ENCODE assay signal across 19 cellular contexts in the genomic region with DNA sequence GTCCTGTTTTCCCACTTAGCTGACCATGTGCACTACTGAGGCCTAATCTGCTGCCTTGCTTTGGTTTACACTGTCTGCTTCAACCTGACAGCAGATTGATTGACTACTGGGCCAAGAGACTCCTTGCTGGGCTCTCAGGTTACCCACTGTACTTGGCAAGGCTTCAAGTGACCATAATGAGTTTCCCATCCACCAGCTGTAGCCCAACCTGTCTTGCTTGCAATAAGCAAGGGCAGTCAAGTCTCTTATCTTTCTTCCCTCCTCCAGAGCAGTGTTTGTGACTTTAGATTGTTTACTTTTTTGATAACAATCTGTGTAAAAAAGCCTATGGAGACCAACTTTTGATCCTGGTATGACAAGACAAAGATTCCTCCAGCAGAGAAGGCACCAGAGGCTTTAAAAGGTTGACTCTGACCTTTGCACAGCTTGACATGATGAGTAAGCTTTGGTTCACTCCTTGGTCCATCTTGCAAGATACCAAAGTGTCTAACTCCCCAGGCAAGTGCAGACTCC.
DNase-seq lines count a peak whose midpoint lies in the region; ATAC-seq lines count a peak whose summit lies in the region.
"Had no signal": no experiment of that assay in that cellular context is flagged by ENCODE, and none has a peak within 500 bp of the region (broad histone marks: within the 10 kb centered on the region; RNA-seq: fewer than 3 reads in every experiment).

No MANE protein-coding gene starts in this region.

- H3K4me3 ChIP-seq in CD8-positive, alpha-beta memory T cell (ENCODE audit: low read length) = no peak overlapping the region
- H3K4me3 ChIP-seq: ascending aorta, GM12878, testis had no signal

- DNase-seq in DMS53 (lab: John Stamatoyannopoulos, UW) = peak; percentile 46
- DNase-seq in NCI-H1092 treated with DMSO at 0.1 percent for 48 hours (lab: John Stamatoyannopoulos, UW) = peak; percentile 66
- DNase-seq in NCI-H524 treated with DMSO at 0.1 percent for 48 hours (lab: John Stamatoyannopoulos, UW) = peak; percentile 81
- DNase-seq in islet precursor cell = peak; percentile 57
- DNase-seq in CD8-positive, alpha-beta memory T cell = no peak
- DNase-seq in GF-D8 (lab: John Stamatoyannopoulos, UW) = no peak
- DNase-seq: activated CD4-positive, CD25-positive, alpha-beta regulatory T cell; activated gamma-delta T cell; DND-41; HCEC 1CT; head of caudate nucleus; NCI-H1436; stimulated activated CD4-positive, alpha-beta T cell treated with anti-CD3 and anti-CD28 coated beads, Interleukin-2, amount 100 ng/mL, for 48 hours; stimulated activated CD8-positive, alpha-beta memory T cell treated with anti-CD3 and anti-CD28 coated beads, Interleukin-4, amount 100 ng/mL, for 48 hours; testis had no signal

- H3K4me1 ChIP-seq in CD8-positive, alpha-beta memory T cell (ENCODE audit: insufficient read depth, low read length) = no peaks in the 10 kb centered on the region
- H3K4me1 ChIP-seq: ascending aorta, testis had no signal

- H3K27ac Mint-ChIP-seq in CD8-positive, alpha-beta memory T cell = peak overlapping the region in 1 of 8 donors; percentile 26

- H3K9me3 ChIP-seq in CD8-positive, alpha-beta memory T cell (ENCODE audit: low read length) = no peaks in the 10 kb centered on the region
- H3K9me3 ChIP-seq: ascending aorta, testis had no signal

- H3K4me1 Mint-ChIP-seq in CD8-positive, alpha-beta memory T cell = no peaks in the 10 kb centered on the region

- H3K27ac ChIP-seq in CD8-positive, alpha-beta memory T cell (ENCODE audit: low read depth, low read length) = no peak overlapping the region
- H3K27ac ChIP-seq: ascending aorta, testis had no signal

- CTCF ChIA-PET in CD8-positive, alpha-beta memory T cell (lab: Charles Lee) = interaction anchor here (1.5 kb wide), 1 partner anchor 32 kb away, joined by 5 read pairs; no protein-coding TSS in a partner anchor

- ATAC-seq in GM21423 (IDR thresholded peaks at IDR 0.05; ENCODE audit: unreplicated experiment) (no peak), HG02763 (IDR thresholded peaks at IDR 0.05; ENCODE audit: unreplicated experiment) (no peak)
- ATAC-seq: GM12878 had no signal

- H3K9me3 Mint-ChIP-seq in CD8-positive, alpha-beta memory T cell = peaks cover 2 to 11% (median 7%) of the 10 kb centered on the region in 5 donors

- H3K27me3 ChIP-seq in CD8-positive, alpha-beta memory T cell (ENCODE audit: insufficient read depth, low read length, poor library complexity, severe bottlenecking) = no peaks in the 10 kb centered on the region
- H3K27me3 ChIP-seq: ascending aorta, testis had no signal

- H3K36me3 Mint-ChIP-seq in CD8-positive, alpha-beta memory T cell = no peaks in the 10 kb centered on the region

- no peak overlapping the region for H3K4me3 Mint-ChIP-seq in CD8-positive, alpha-beta memory T cell

- POLR2A ChIA-PET in CD8-positive, alpha-beta memory T cell (lab: Charles Lee) = no interaction called here

- no peaks in the 10 kb centered on the region for H3K36me3 ChIP-seq in CD8-positive, alpha-beta memory T cell (ENCODE audit: insufficient read depth, low read length)
- H3K36me3 ChIP-seq: ascending aorta had no signal

- no peaks in the 10 kb centered on the region for H3K27me3 Mint-ChIP-seq in CD8-positive, alpha-beta memory T cell

Comparison
In these comparisons a context has a peak if more than half of its experiments do, and no peak if none do; other contexts are left out.
1. DNase-seq: peak in DMS53 (single experiment), NCI-H1092 treated with DMSO at 0.1 percent for 48 hours (single experiment), NCI-H524 treated with DMSO at 0.1 percent for 48 hours (single experiment) and islet precursor cell (single experiment); none in CD8-positive, alpha-beta memory T cell (0 of 5) and GF-D8 (single experiment).